17 cellular contexts compared by ENCODE assay signal in genomic region chr11:88555829-88556202, GRCh38.
DNase-seq lines count a peak whose midpoint lies in the region; ATAC-seq and TF ChIP-seq lines count a peak whose summit lies in the region.
"Had no signal": no experiment of that assay in that cellular context is flagged by ENCODE, and none has a peak within 500 bp of the region (broad histone marks: within the 10 kb centered on the region; RNA-seq: fewer than 3 reads in every experiment).

No MANE protein-coding gene starts in this region.

- no peaks in the 10 kb centered on the region for H3K9me3 ChIP-seq in RWPE2 (ENCODE audit: severe bottlenecking)
- no peaks in the 10 kb centered on the region for H3K9me3 ChIP-seq in osteoblast (ENCODE audit: low read depth, low read length)
- H3K9me3 ChIP-seq: Peyer's patch, sigmoid colon, testis had no signal

- peaks cover 8% of the 10 kb centered on the region for H3K4me1 Mint-ChIP-seq in Calu3 (ENCODE audit: low read depth, unreplicated experiment)
- H3K4me1 Mint-ChIP-seq in activated CD8-positive, alpha-beta T cell treated with anti-CD3 and anti-CD28 coated beads, Interleukin-2, amount 10 ng/mL, durations not matched to agents 7 days and 5 days (ENCODE audit: low read depth) = no peaks in the 10 kb centered on the region
- H3K4me1 Mint-ChIP-seq: B cell had no signal

- peak overlapping the region; percentile 68 for H3K4me2 ChIP-seq in osteoblast (ENCODE audit: insufficient read depth, low read length)

- peak; percentile 67 for DNase-seq in EL
- DNase-seq in RWPE2 (ENCODE audit: low spot score) = no peak
- no peak for DNase-seq in epithelial cell of prostate (ENCODE audit: low read depth, low spot score)
- no peak for DNase-seq in osteoblast (ENCODE audit: insufficient read length, low spot score, missing footprints)
- DNase-seq in globus pallidus (ENCODE audit: low spot score) = no peak
- DNase-seq in activated naive CD4-positive, alpha-beta T cell (lab: John Stamatoyannopoulos, UW) = no peak
- DNase-seq in Calu3 = no peak
- no peak for DNase-seq in activated CD8-positive, alpha-beta T cell treated with anti-CD3 and anti-CD28 coated beads, Interleukin-2, amount 10 ng/mL, durations not matched to agents 7 days and 5 days
- DNase-seq: activated CD8-positive, alpha-beta T cell treated with anti-CD3 and anti-CD28 coated beads for 36 hours; KG1; NCI-H748 treated with DMSO at 0.1 percent for 48 hours; occipital lobe; Peyer's patch; sigmoid colon; stimulated activated CD4-positive, alpha-beta T cell treated with anti-CD3 and anti-CD28 coated beads, Interleukin-4, amount 100 ng/mL, for 1 hour had no signal

- H3K9me3 Mint-ChIP-seq in Calu3 (ENCODE audit: low read depth, unreplicated experiment) = no peaks in the 10 kb centered on the region
- H3K9me3 Mint-ChIP-seq in activated CD8-positive, alpha-beta T cell treated with anti-CD3 and anti-CD28 coated beads, Interleukin-2, amount 10 ng/mL, durations not matched to agents 7 days and 5 days (ENCODE audit: insufficient read depth) = no peaks in the 10 kb centered on the region
- H3K9me3 Mint-ChIP-seq: activated CD8-positive, alpha-beta T cell treated with anti-CD3 and anti-CD28 coated beads for 36 hours had no signal

- no peak for TF ChIP-seq CTCF in RWPE2 (IDR thresholded peaks at IDR 0.05; ENCODE audit: poor library complexity, severe bottlenecking)
- TF ChIP-seq CTCF in osteoblast (IDR thresholded peaks at IDR 0.05; ENCODE audit: extremely low read depth, low read depth, low read length) = no peak
- no peak for TF ChIP-seq CTCF in Calu3 (IDR thresholded peaks at IDR 0.05; ENCODE audit: unreplicated experiment)

- H3K36me3 ChIP-seq in RWPE2 (ENCODE audit: low read depth) = no peaks in the 10 kb centered on the region
- H3K36me3 ChIP-seq in osteoblast (ENCODE audit: insufficient read depth, low read length) = no peaks in the 10 kb centered on the region
- H3K36me3 ChIP-seq: Peyer's patch, sigmoid colon had no signal

- H3K27me3 Mint-ChIP-seq in Calu3 (ENCODE audit: unreplicated experiment) = no peaks in the 10 kb centered on the region
- H3K27me3 Mint-ChIP-seq in activated CD8-positive, alpha-beta T cell treated with anti-CD3 and anti-CD28 coated beads, Interleukin-2, amount 10 ng/mL, durations not matched to agents 7 days and 5 days (ENCODE audit: low read depth) = peaks cover 3% of the 10 kb centered on the region
- H3K27me3 Mint-ChIP-seq: activated CD8-positive, alpha-beta T cell treated with anti-CD3 and anti-CD28 coated beads for 36 hours had no signal

- no peaks in the 10 kb centered on the region for H3K36me3 Mint-ChIP-seq in Calu3 (ENCODE audit: insufficient read depth, unreplicated experiment)
- H3K36me3 Mint-ChIP-seq in activated CD8-positive, alpha-beta T cell treated with anti-CD3 and anti-CD28 coated beads, Interleukin-2, amount 10 ng/mL, durations not matched to agents 7 days and 5 days (ENCODE audit: low read depth) = no peaks in the 10 kb centered on the region

- H3K4me1 ChIP-seq in RWPE2 (ENCODE audit: insufficient read depth, poor library complexity, severe bottlenecking) (peaks cover 18% of the 10 kb centered on the region), osteoblast (ENCODE audit: insufficient read depth, low read length) (peaks cover 31% of the 10 kb centered on the region)
- H3K4me1 ChIP-seq: Peyer's patch, testis had no signal

- H3K27ac ChIP-seq in RWPE2 (ENCODE audit: poor library complexity, severe bottlenecking) = peak overlapping the region; percentile 91
- H3K27ac ChIP-seq in epithelial cell of prostate = peak overlapping the region; percentile 44
- H3K27ac ChIP-seq in osteoblast (ENCODE audit: low read depth, low read length) = peak overlapping the region; percentile 91
- H3K27ac ChIP-seq: Peyer's patch had no signal

- H3K27ac Mint-ChIP-seq in Calu3 (ENCODE audit: unreplicated experiment) = no peak overlapping the region
- H3K27ac Mint-ChIP-seq in activated CD8-positive, alpha-beta T cell treated with anti-CD3 and anti-CD28 coated beads, Interleukin-2, amount 10 ng/mL, durations not matched to agents 7 days and 5 days = no peak overlapping the region
- H3K27ac Mint-ChIP-seq: activated CD8-positive, alpha-beta T cell treated with anti-CD3 and anti-CD28 coated beads for 36 hours; B cell had no signal

- intact Hi-C loops in Calu3 (cut with micrococcal nuclease; ENCODE audit: unreplicated experiment) = loop anchor here (10.0 kb wide), 4 partner anchors 119 to 1201 kb away; no protein-coding TSS in a partner anchor

- no peak overlapping the region for H3K4me3 Mint-ChIP-seq in Calu3 (ENCODE audit: low read depth, unreplicated experiment)
- H3K4me3 Mint-ChIP-seq in activated CD8-positive, alpha-beta T cell treated with anti-CD3 and anti-CD28 coated beads, Interleukin-2, amount 10 ng/mL, durations not matched to agents 7 days and 5 days = no peak overlapping the region
- H3K4me3 Mint-ChIP-seq: activated CD8-positive, alpha-beta T cell treated with anti-CD3 and anti-CD28 coated beads for 36 hours; B cell had no signal

- POLR2A ChIA-PET in activated CD8-positive, alpha-beta T cell treated with anti-CD3 and anti-CD28 coated beads, Interleukin-2, amount 10 ng/mL, durations not matched to agents 7 days and 5 days (lab: Charles Lee) = no interaction called here

- H3K27me3 ChIP-seq in RWPE2 (ENCODE audit: insufficient read depth, poor library complexity, severe bottlenecking) (no peaks in the 10 kb centered on the region), osteoblast (ENCODE audit: insufficient read depth, low read length) (no peaks in the 10 kb centered on the region)
- H3K27me3 ChIP-seq: Peyer's patch, sigmoid colon, testis had no signal

- ATAC-seq in RWPE2 (ENCODE audit: low read depth) = no peak
- ATAC-seq in activated CD8-positive, alpha-beta T cell treated with anti-CD3 and anti-CD28 coated beads, Interleukin-2, amount 10 ng/mL, durations not matched to agents 7 days and 5 days = no peak
- ATAC-seq: activated CD8-positive, alpha-beta T cell treated with anti-CD3 and anti-CD28 coated beads for 36 hours had no signal

- H4K20me1 ChIP-seq in osteoblast (ENCODE audit: insufficient read depth, low read length) = no peaks in the 10 kb centered on the region

- H2AFZ ChIP-seq in osteoblast (ENCODE audit: low read length) = no peak overlapping the region

- no peak overlapping the region for H3K4me3 ChIP-seq in RWPE2 (ENCODE audit: severe bottlenecking)
- no peak overlapping the region for H3K4me3 ChIP-seq in osteoblast (ENCODE audit: insufficient read depth, low read length)
- H3K4me3 ChIP-seq: Peyer's patch, sigmoid colon, testis had no signal

- CTCF ChIA-PET in Calu3 (lab: Charles Lee) = no interaction called here
- CTCF ChIA-PET in activated CD8-positive, alpha-beta T cell treated with anti-CD3 and anti-CD28 coated beads, Interleukin-2, amount 10 ng/mL, durations not matched to agents 7 days and 5 days (lab: Charles Lee) = no interaction called here

- BruUV-seq in Calu3 (replicated peaks; lab: Mats Ljungman, UMichigan) = no TSS peak

- no peaks in the 10 kb centered on the region for H3K79me2 ChIP-seq in osteoblast (ENCODE audit: insufficient read depth, low read length)
